24 cellular contexts compared by ENCODE assay signal in the genomic region with DNA sequence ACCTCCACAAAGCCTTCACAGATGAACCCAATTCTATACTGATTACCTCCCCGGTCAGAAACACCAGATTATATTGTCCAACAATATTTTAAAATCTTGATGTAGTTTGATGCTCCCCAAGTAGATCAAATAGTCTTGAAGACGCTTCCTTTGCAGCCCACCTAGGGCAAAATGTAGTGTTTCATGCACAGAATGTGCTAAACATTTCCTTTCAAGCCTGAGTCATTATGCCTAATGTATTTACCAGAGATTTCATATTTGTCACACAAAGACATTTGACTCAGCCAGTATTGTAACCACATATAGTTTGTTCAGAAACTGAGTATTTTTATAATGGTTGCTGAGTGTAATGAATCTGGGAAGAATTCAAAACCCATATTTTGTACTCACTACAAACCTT.
"Had no signal": no experiment of that assay in that cellular context is flagged by ENCODE, and none has a peak within 500 bp of the region (broad histone marks: within the 10 kb centered on the region; RNA-seq: fewer than 3 reads in every experiment).

No MANE protein-coding gene starts in this region.

- H3K4me3 Mint-ChIP-seq: dendritic cell treated with granulocyte-macrophage colony-stimulating factor and Interleukin-4, amounts not matched to agents 40 ng/mL and 50 ng/mL, for 4 days; effector memory CD8-positive, alpha-beta T cell; endodermal cell; immature natural killer cell; mesothelial cell of epicardium had no signal

- H3K36me3 Mint-ChIP-seq: mesothelial cell of epicardium had no signal

- H3K36me3 ChIP-seq: colonic mucosa, esophagus squamous epithelium, gastrocnemius medialis, heart left ventricle, left lung, lower lobe of right lung had no signal

- H3K79me2 ChIP-seq: hepatocyte had no signal

- H3K27ac Mint-ChIP-seq: dendritic cell treated with granulocyte-macrophage colony-stimulating factor and Interleukin-4, amounts not matched to agents 40 ng/mL and 50 ng/mL, for 4 days; effector memory CD8-positive, alpha-beta T cell; endodermal cell; immature natural killer cell; mesothelial cell of epicardium had no signal

- H3K4me2 ChIP-seq: hepatocyte had no signal

- H3K27me3 Mint-ChIP-seq: dendritic cell treated with granulocyte-macrophage colony-stimulating factor and Interleukin-4, amounts not matched to agents 40 ng/mL and 50 ng/mL, for 4 days; effector memory CD8-positive, alpha-beta T cell had no signal

- H2AFZ ChIP-seq: hepatocyte had no signal

- H3K4me3 ChIP-seq: colonic mucosa, esophagus squamous epithelium, gastrocnemius medialis, heart left ventricle, hepatocyte, left lung, lower lobe of right lung, mucosa of descending colon had no signal

- DNase-seq: colonic mucosa; cortex of kidney; effector CD8-positive, alpha-beta T cell; effector memory CD8-positive, alpha-beta T cell; endodermal cell; erythroblast; esophagus squamous epithelium; foreskin fibroblast; foreskin melanocyte; gastrocnemius medialis; heart left ventricle; hypothalamus; immature natural killer cell; left cardiac atrium; left lung; left ventricle myocardium superior; lower lobe of right lung; mesenchymal stem cell; mucosa of descending colon had no signal

- H3K27ac ChIP-seq: colonic mucosa, epithelial cell of prostate, esophagus squamous epithelium, gastrocnemius medialis, heart left ventricle, hepatocyte, left lung, lower lobe of right lung had no signal

- H3K9me3 Mint-ChIP-seq: endodermal cell had no signal

- H3K4me1 ChIP-seq: colonic mucosa, esophagus squamous epithelium, gastrocnemius medialis, heart left ventricle, left lung, lower lobe of right lung had no signal

- H3K27me3 ChIP-seq: colonic mucosa, esophagus squamous epithelium, gastrocnemius medialis, heart left ventricle, hepatocyte, left lung had no signal

- H3K4me1 Mint-ChIP-seq: immature natural killer cell had no signal

- H3K9me3 ChIP-seq: colonic mucosa, gastrocnemius medialis, heart left ventricle, left lung, lower lobe of right lung, mucosa of descending colon had no signal

- ATAC-seq: effector memory CD8-positive, alpha-beta T cell; esophagus mucosa; gastrocnemius medialis; heart left ventricle; left cardiac atrium; left lung; left ventricle myocardium superior; lower lobe of right lung; mucosa of descending colon had no signal
